ENCODE assay signal across 11 cellular contexts in the genomic region with DNA sequence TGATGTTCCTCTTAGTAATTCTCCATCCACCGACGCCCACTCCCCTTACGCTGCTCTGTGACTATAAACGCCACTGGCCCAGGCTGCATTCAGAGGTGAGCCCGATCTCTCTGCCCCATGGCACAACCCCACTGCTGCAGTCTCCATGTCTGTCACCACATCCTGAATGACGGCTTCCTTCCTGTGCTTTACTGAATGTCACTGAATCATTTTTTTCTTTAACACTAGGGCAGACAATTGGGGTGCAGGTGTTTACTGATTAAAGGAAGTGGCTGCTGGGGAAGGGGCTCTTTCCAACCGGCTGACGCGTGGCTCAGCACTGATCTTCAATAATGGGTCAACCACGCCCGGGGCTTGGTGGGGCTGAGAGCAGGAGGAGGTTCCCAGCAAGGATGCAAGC.
DNase-seq lines count a peak whose midpoint lies in the region; ATAC-seq, FAIRE-seq and TF ChIP-seq lines count a peak whose summit lies in the region.
"Had no signal": no experiment of that assay in that cellular context is flagged by ENCODE, and none has a peak within 500 bp of the region (broad histone marks: within the 10 kb centered on the region; RNA-seq: fewer than 3 reads in every experiment).

No MANE protein-coding gene starts in this region.

- H3K4me1 Mint-ChIP-seq in activated T-cell treated with anti-CD3 and anti-CD28 coated beads, Interleukin-2, amount 50 U/mL, for 4 hours (ENCODE audit: low read depth), result peaks cover 70% of the 10 kb centered on the region

- peak; percentile 85 to 86 for ATAC-seq in activated T-cell treated with anti-CD3 and anti-CD28 coated beads, Interleukin-2, amount 50 U/mL, for 4 hours

- H3K36me3 ChIP-seq in DOHH2 (ENCODE audit: control insufficient read depth, low read length), result no peaks in the 10 kb centered on the region

- H3K9me3 ChIP-seq in DOHH2 (ENCODE audit: control insufficient read depth, insufficient read depth, low read length), result no peaks in the 10 kb centered on the region
- H3K9me3 ChIP-seq: Caco-2 had no signal

- no peaks in the 10 kb centered on the region for H3K27me3 ChIP-seq in DOHH2 (ENCODE audit: control insufficient read depth, low read length)

- H3K9me3 Mint-ChIP-seq in activated T-cell treated with anti-CD3 and anti-CD28 coated beads, Interleukin-2, amount 50 U/mL, for 4 hours, result peaks cover 7% of the 10 kb centered on the region

- H3K27ac ChIP-seq in DOHH2 (ENCODE audit: low read depth, low read length), result no peak overlapping the region

- no peaks in the 10 kb centered on the region for H3K79me2 ChIP-seq in DOHH2 (ENCODE audit: control insufficient read depth, low read length)

- H3K9me2 ChIP-seq in DOHH2 (replicated peaks; ENCODE audit: control insufficient read depth, low read length), result no peaks in the 10 kb centered on the region

- no peaks in the 10 kb centered on the region for H4K20me1 ChIP-seq in DOHH2 (ENCODE audit: control insufficient read depth, insufficient read depth, low read depth, low read length)

- H3K4me3 ChIP-seq in DOHH2 (ENCODE audit: low read length) (no peak overlapping the region), NB4 (ENCODE audit: low read depth, low read length) (no peak overlapping the region)

- FAIRE-seq in D721Med (lab: Jason Lieb, UNC), result no peak

- H3K27me3 Mint-ChIP-seq in activated T-cell treated with anti-CD3 and anti-CD28 coated beads, Interleukin-2, amount 50 U/mL, for 4 hours (ENCODE audit: low read depth), result no peaks in the 10 kb centered on the region

- peak; percentile 23 for DNase-seq in NB4 (ENCODE audit: low read depth)
- peak; percentile 61 for DNase-seq in activated T-cell treated with anti-CD3 and anti-CD28 coated beads, Interleukin-2, amount 50 U/mL, for 4 hours
- peak; percentile 67 for DNase-seq in stimulated activated CD4-positive, alpha-beta T cell treated with anti-CD3 and anti-CD28 coated beads, Interleukin-1b, Interleukin-23, amount 100 ng/mL, for 48 hours
- DNase-seq in NCI-H510A (lab: John Stamatoyannopoulos, UW), result no peak
- no peak for DNase-seq in NCI-H1930 (lab: John Stamatoyannopoulos, UW)
- DNase-seq in NCI-H2081 (lab: John Stamatoyannopoulos, UW), result no peak
- no peak for DNase-seq in D721Med (ENCODE audit: insufficient read length, low spot score)
- DNase-seq: amniotic stem cell, H9 had no signal

- no peaks in the 10 kb centered on the region for H3K36me3 Mint-ChIP-seq in activated T-cell treated with anti-CD3 and anti-CD28 coated beads, Interleukin-2, amount 50 U/mL, for 4 hours (ENCODE audit: insufficient read depth)

- TF ChIP-seq CTCF in DOHH2 (IDR thresholded peaks at IDR 0.05; ENCODE audit: low read depth, low read length, poor library complexity, severe bottlenecking) (no peak), NB4 (IDR thresholded peaks at IDR 0.05; ENCODE audit: low read depth, low read length) (no peak), D721Med (IDR thresholded peaks at IDR 0.05; ENCODE audit: insufficient read depth, missing control alignments) (no peak)

- peaks cover 12% of the 10 kb centered on the region for H3K4me1 ChIP-seq in DOHH2 (ENCODE audit: control insufficient read depth, low read length)
- H3K4me1 ChIP-seq: Caco-2 had no signal

- no peak for TF ChIP-seq POLR2A in NB4 (IDR thresholded peaks at IDR 0.05; ENCODE audit: extremely low read depth, insufficient read length)

- H3F3A ChIP-seq in DOHH2 (ENCODE audit: control insufficient read depth, insufficient read depth), result no peaks in the 10 kb centered on the region

- peak overlapping the region; percentile 13 for H3K4me2 ChIP-seq in DOHH2 (ENCODE audit: low read length)

- peak overlapping the region; percentile 27 for H3K4me3 Mint-ChIP-seq in activated T-cell treated with anti-CD3 and anti-CD28 coated beads, Interleukin-2, amount 50 U/mL, for 4 hours
- H3K4me3 Mint-ChIP-seq: H9 had no signal

Comparison
In these comparisons a context has a peak if more than half of its experiments do, and no peak if none do; other contexts are left out.
1. DNase-seq: peak in NB4 (single experiment), activated T-cell treated with anti-CD3 and anti-CD28 coated beads, Interleukin-2, amount 50 U/mL, for 4 hours (single experiment) and stimulated activated CD4-positive, alpha-beta T cell treated with anti-CD3 and anti-CD28 coated beads, Interleukin-1b, Interleukin-23, amount 100 ng/mL, for 48 hours (single experiment); none in NCI-H510A (single experiment), NCI-H1930 (0 of 2), NCI-H2081 (0 of 2) and D721Med (single experiment).